Comparison of ENCODE assay signal across 2 cellular contexts in the genomic region with DNA sequence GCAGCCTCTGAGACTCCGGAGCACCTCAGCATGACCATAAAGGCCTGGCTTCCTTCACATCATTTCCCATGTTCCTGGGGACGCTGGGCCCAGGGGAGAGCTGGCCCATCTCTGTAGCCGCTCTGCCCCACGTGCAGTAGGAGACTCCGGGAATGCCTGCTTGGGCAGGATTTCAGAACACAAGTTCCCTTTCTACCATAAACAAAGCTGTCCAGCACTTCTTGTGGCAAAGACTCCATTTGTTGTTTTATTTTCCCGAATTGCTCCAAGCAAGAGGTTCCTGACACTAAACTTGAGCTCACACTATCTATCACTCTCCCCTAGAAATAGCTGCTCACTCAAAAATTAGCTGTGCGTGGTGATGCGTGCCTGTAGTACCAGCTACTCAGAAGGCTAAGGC.
A peak's percentile ranks its signal among the peaks of the same experiment; 100 is the strongest.
TF ChIP-seq lines count a peak whose summit lies in the region.

No MANE protein-coding gene starts in this region.

TF ChIP-seq in A549, 52 proteins besides CTCF, POLR2A, EP300 and RAD21:
- TF ChIP-seq BHLHE40 (IDR thresholded peaks at IDR 0.05; ENCODE audit: low read depth, low read length) (no peak), TP53 (CRISPR knock-in tag; IDR thresholded peaks at IDR 0.05) (no peak), CHD2 (IDR thresholded peaks at IDR 0.05; ENCODE audit: low read length, partially characterized antibody) (no peak)
- TF ChIP-seq, protein P1, sequence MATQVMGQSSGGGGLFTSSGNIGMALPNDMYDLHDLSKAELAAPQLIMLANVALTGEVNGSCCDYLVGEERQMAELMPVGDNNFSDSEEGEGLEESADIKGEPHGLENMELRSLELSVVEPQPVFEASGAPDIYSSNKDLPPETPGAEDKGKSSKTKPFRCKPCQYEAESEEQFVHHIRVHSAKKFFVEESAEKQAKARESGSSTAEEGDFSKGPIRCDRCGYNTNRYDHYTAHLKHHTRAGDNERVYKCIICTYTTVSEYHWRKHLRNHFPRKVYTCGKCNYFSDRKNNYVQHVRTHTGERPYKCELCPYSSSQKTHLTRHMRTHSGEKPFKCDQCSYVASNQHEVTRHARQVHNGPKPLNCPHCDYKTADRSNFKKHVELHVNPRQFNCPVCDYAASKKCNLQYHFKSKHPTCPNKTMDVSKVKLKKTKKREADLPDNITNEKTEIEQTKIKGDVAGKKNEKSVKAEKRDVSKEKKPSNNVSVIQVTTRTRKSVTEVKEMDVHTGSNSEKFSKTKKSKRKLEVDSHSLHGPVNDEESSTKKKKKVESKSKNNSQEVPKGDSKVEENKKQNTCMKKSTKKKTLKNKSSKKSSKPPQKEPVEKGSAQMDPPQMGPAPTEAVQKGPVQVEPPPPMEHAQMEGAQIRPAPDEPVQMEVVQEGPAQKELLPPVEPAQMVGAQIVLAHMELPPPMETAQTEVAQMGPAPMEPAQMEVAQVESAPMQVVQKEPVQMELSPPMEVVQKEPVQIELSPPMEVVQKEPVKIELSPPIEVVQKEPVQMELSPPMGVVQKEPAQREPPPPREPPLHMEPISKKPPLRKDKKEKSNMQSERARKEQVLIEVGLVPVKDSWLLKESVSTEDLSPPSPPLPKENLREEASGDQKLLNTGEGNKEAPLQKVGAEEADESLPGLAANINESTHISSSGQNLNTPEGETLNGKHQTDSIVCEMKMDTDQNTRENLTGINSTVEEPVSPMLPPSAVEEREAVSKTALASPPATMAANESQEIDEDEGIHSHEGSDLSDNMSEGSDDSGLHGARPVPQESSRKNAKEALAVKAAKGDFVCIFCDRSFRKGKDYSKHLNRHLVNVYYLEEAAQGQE (IDR thresholded peaks at IDR 0.05): 0 out of 2 replicates have a peak, but pooled peaks have one; percentile 13

TF ChIP-seq in GM12891, 5 proteins besides CTCF, POLR2A, EP300 and RAD21:
- TF ChIP-seq SPI1 (IDR thresholded peaks at IDR 0.05; ENCODE audit: low read depth, low read length) (no peak), POU2F2 (IDR thresholded peaks at IDR 0.05; ENCODE audit: low read depth, low read length) (no peak)
